15 cellular contexts compared by ENCODE assay signal in the genomic region with DNA sequence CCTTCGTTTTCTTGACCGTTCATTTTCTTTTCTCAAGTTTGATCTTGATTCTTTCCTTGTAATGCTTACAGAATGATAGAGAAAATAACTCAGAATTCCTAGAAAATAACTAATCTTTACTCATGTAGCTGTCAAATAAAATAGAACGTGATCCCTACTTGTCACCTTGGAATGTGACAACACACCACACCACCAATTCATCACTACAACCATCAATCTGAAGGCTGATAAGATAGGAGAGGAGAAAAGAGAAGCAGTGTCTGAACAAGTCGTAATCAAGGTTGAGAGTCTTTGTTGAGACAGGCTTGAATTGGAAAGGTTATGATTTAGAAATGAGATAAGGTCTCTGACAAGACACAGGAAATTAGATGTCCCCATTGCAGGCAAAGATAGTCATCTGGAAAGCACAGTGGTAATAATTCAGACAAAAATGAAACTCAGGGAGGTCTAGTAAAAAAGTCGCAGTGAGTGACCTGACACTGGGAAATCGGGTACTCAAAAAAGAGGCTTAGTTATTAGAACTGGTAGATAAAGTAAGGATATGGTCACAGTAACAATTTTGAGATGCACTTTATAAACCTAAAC.
DNase-seq lines count a peak whose midpoint lies in the region; ATAC-seq, FAIRE-seq and TF ChIP-seq lines count a peak whose summit lies in the region.
"Had no signal": no experiment of that assay in that cellular context is flagged by ENCODE, and none has a peak within 500 bp of the region (broad histone marks: within the 10 kb centered on the region; RNA-seq: fewer than 3 reads in every experiment).

No MANE protein-coding gene starts in this region.

- H3K4me1 ChIP-seq in GM12878 (ENCODE audit: control insufficient read depth, insufficient read depth, low read length) (no peaks in the 10 kb centered on the region), parathyroid adenoma (no peaks in the 10 kb centered on the region), neuronal stem cell (ENCODE audit: control insufficient read depth in 2 of 2, insufficient read depth in 1 of 2, low read depth in 1 of 2, low read length in 2 of 2) (no peaks in the 10 kb centered on the region)

- TF ChIP-seq RAD21 in GM12878 (IDR thresholded peaks at IDR 0.05; ENCODE audit: insufficient read depth, low read depth, low read length): no peak

- CTCF ChIA-PET in GM12878 (lab: Yijun Ruan, JAX): interaction anchor here (1.1 kb wide), 2 partner anchors 9 to 32 kb away, joined by 3 read pairs; no protein-coding TSS in a partner anchor

- H3K14ac ChIP-seq in neuronal stem cell (ENCODE audit: low read length): no peak overlapping the region

- H3K27me3 ChIP-seq in GM12878 (replicated peaks in 1 of 2; ENCODE audit: control insufficient read depth in 2 of 2, insufficient read depth in 2 of 2, low read length in 1 of 2): no peaks in the 10 kb centered on the region
- H3K27me3 ChIP-seq in parathyroid adenoma (ENCODE audit: control insufficient read depth, insufficient read depth, low read length): no peaks in the 10 kb centered on the region
- H3K27me3 ChIP-seq in neuronal stem cell (ENCODE audit: control insufficient read depth in 3 of 3, insufficient read depth in 3 of 3, low read depth in 1 of 3, low read length in 3 of 3): no peaks in the 10 kb centered on the region

- no peak overlapping the region for H2BK15ac ChIP-seq in neuronal stem cell (ENCODE audit: low read length)

- H3K79me2 ChIP-seq in GM12878 (ENCODE audit: control insufficient read depth, insufficient read depth, low read length) (no peaks in the 10 kb centered on the region), parathyroid adenoma (no peaks in the 10 kb centered on the region)

- DNase-seq in GM12878 (ENCODE audit: low read depth, low spot score) (no peak), cerebellum (ENCODE audit: low spot score) (no peak), neuronal stem cell (ENCODE audit: low spot score) (no peak)
- DNase-seq: C1 segment of cervical spinal cord; Calu3; CD4-positive, alpha-beta T cell; DMS 273 treated with DMSO at 0.1 percent for 48 hours; HCEC 1CT; HFFc6 had no signal

- H3K4me3 ChIP-seq in GM12878 (no peak overlapping the region), parathyroid adenoma (ENCODE audit: low read depth, low read length) (no peak overlapping the region), neuronal stem cell (ENCODE audit: low read length in 2 of 2) (no peak overlapping the region)

- H3K4ac ChIP-seq in neuronal stem cell (ENCODE audit: low read length): no peak overlapping the region

- no peak overlapping the region for H2BK120ac ChIP-seq in neuronal stem cell (ENCODE audit: low read depth, low read length)

- no TSS peak for BruUV-seq in GM12878 (replicated peaks; lab: Mats Ljungman, UMichigan)

- H3K9me3 ChIP-seq in GM12878 (replicated peaks; ENCODE audit: control insufficient read depth, insufficient read depth, low read length) (no peaks in the 10 kb centered on the region), parathyroid adenoma (ENCODE audit: control insufficient read depth, low read length) (no peaks in the 10 kb centered on the region), neuronal stem cell (replicated peaks in 1 of 2; ENCODE audit: control insufficient read depth in 2 of 2, insufficient read depth in 1 of 2, low read depth in 1 of 2, low read length in 2 of 2) (no peaks in the 10 kb centered on the region)

- POLR2A ChIA-PET in GM12878 (lab: Charles Lee): interaction anchor here (1.1 to 1.9 kb wide), 2 partner anchors 8 to 10 kb away, joined by 3 to 9 read pairs; no protein-coding TSS in a partner anchor

- no peak for FAIRE-seq in GM12878 (lab: Jason Lieb, UNC)
- FAIRE-seq: A204.1, GM12891 had no signal

- no peaks in the 10 kb centered on the region for H3K79me1 ChIP-seq in neuronal stem cell (ENCODE audit: low read depth, low read length)

- SMC1A ChIA-PET in GM12878 (lab: Charles Lee; ENCODE audit: uncharacterized antibody, unreplicated experiment): interaction anchor here (0.7 to 2.0 kb wide), 6 partner anchors 9 to 60 kb away, joined by 3 to 6 read pairs (median 4); no protein-coding TSS in a partner anchor

- no peak for TF ChIP-seq EP300 in GM12878 (IDR thresholded peaks at IDR 0.05; ENCODE audit: borderline replicate concordance in 1 of 2, control insufficient read depth in 1 of 2, low read depth in 2 of 2, low read length in 2 of 2)

- H3K27ac ChIP-seq in GM12878 (ENCODE audit: control insufficient read depth, insufficient read depth): no peak overlapping the region
- no peak overlapping the region for H3K27ac ChIP-seq in parathyroid adenoma
- no peak overlapping the region for H3K27ac ChIP-seq in neuronal stem cell (replicated peaks; ENCODE audit: low read length)

- H4K20me1 ChIP-seq in GM12878 (ENCODE audit: control insufficient read depth, insufficient read depth): no peaks in the 10 kb centered on the region

- no peak overlapping the region for H4K8ac ChIP-seq in neuronal stem cell (ENCODE audit: low read depth, low read length)

- no peak overlapping the region for H2BK12ac ChIP-seq in neuronal stem cell (ENCODE audit: low read length)

- H2BK5ac ChIP-seq in neuronal stem cell (ENCODE audit: low read length): no peak overlapping the region

- TF ChIP-seq CTCF in GM12878 (IDR thresholded peaks at IDR 0.05 in 2 of 3, conservative IDR thresholded peaks at IDR 0.05 in 1 of 3; ENCODE audit: control insufficient read depth in 2 of 3, extremely low read depth in 1 of 3, insufficient read depth in 1 of 3, low read depth in 3 of 3, low read length in 3 of 3) (no peak), parathyroid adenoma (IDR thresholded peaks at IDR 0.05) (no peak)

- no peak overlapping the region for H2AFZ ChIP-seq in GM12878 (ENCODE audit: control insufficient read depth, low read depth, low read length)
- no peak overlapping the region for H2AFZ ChIP-seq in parathyroid adenoma
- H2AFZ ChIP-seq in neuronal stem cell (ENCODE audit: low read length): no peak overlapping the region

- in situ Hi-C loops in GM12878 (cut with MboI): no loop called here

- H3K36me3 ChIP-seq in GM12878 (ENCODE audit: control insufficient read depth in 2 of 2, insufficient read depth in 2 of 2, low read length in 1 of 2): no peaks in the 10 kb centered on the region
- H3K36me3 ChIP-seq in parathyroid adenoma (ENCODE audit: control insufficient read depth, insufficient read depth, low read length): no peaks in the 10 kb centered on the region
- no peaks in the 10 kb centered on the region for H3K36me3 ChIP-seq in neuronal stem cell (replicated peaks in 1 of 2; ENCODE audit: control insufficient read depth in 2 of 2, insufficient read depth in 2 of 2, low read length in 2 of 2)

- no peak overlapping the region for H3K4me2 ChIP-seq in GM12878 (ENCODE audit: control insufficient read depth, insufficient read depth)
- peak overlapping the region; percentile 43 for H3K4me2 ChIP-seq in parathyroid adenoma (ENCODE audit: low read length)
- no peak overlapping the region for H3K4me2 ChIP-seq in neuronal stem cell (ENCODE audit: insufficient read depth, low read length, poor library complexity, severe bottlenecking)

- H4K91ac ChIP-seq in neuronal stem cell (ENCODE audit: low read depth, low read length, poor library complexity): no peak overlapping the region

- 35% methylated on average over 6 of the region's 6 CpGs for WGBS in GM12878 (ENCODE audit: insufficient coverage, insufficient replicate concordance, low lambda C conversion rate, missing lambda C conversion rate)
- WGBS in neuronal stem cell (ENCODE audit: extremely low coverage in 2 of 2, insufficient read length in 2 of 2, insufficient replicate concordance in 1 of 2), 2 donors: no CpG with 5 or more reads among the region's 6 CpGs

- TF ChIP-seq POLR2A in GM12878 (IDR thresholded peaks at IDR 0.05; ENCODE audit: low read depth, low read length): no peak

- intact Hi-C loops in GM12878 (cut with micrococcal nuclease; ENCODE audit: unreplicated experiment): no loop called here

- ATAC-seq in GM18907 (IDR thresholded peaks at IDR 0.05; ENCODE audit: unreplicated experiment) (peak; percentile 62), HG03457 (IDR thresholded peaks at IDR 0.05; ENCODE audit: unreplicated experiment) (peak; percentile 56), GM12878 (peak; percentile 73), GM18909 (IDR thresholded peaks at IDR 0.05; ENCODE audit: poor library complexity, unreplicated experiment) (no peak)

- no peak overlapping the region for H2AK5ac ChIP-seq in neuronal stem cell (ENCODE audit: low read depth, low read length)

- RAD21 ChIA-PET in GM12878 (lab: Charles Lee; ENCODE audit: unreplicated experiment): interaction anchor here (0.8 kb wide), 1 partner anchor 11 kb away, joined by 3 read pairs; no protein-coding TSS in a partner anchor

- no peak overlapping the region for H3K23ac ChIP-seq in neuronal stem cell (ENCODE audit: low read depth, low read length, poor library complexity)

- H3K18ac ChIP-seq in neuronal stem cell (ENCODE audit: low read length): no peak overlapping the region

- no peak overlapping the region for H3K9ac ChIP-seq in GM12878 (ENCODE audit: control insufficient read depth, insufficient read depth, low read length)
- H3K9ac ChIP-seq in parathyroid adenoma: no peak overlapping the region
- no peak overlapping the region for H3K9ac ChIP-seq in neuronal stem cell (ENCODE audit: low read depth, low read length, poor library complexity)

TF ChIP-seq in GM12878, 131 proteins besides CTCF, POLR2A, EP300 and RAD21:
- no peak for TF ChIP-seq NFIC (IDR thresholded peaks at IDR 0.05; ENCODE audit: low read depth, low read length)
- peak; percentile 22; the same call in 1 of the 2 replicates for TF ChIP-seq MTA2 (IDR thresholded peaks at IDR 0.05; ENCODE audit: low read depth)
- TF ChIP-seq SUZ12 (IDR thresholded peaks at IDR 0.05; ENCODE audit: unreplicated experiment): no peak
- TF ChIP-seq, protein P1, sequence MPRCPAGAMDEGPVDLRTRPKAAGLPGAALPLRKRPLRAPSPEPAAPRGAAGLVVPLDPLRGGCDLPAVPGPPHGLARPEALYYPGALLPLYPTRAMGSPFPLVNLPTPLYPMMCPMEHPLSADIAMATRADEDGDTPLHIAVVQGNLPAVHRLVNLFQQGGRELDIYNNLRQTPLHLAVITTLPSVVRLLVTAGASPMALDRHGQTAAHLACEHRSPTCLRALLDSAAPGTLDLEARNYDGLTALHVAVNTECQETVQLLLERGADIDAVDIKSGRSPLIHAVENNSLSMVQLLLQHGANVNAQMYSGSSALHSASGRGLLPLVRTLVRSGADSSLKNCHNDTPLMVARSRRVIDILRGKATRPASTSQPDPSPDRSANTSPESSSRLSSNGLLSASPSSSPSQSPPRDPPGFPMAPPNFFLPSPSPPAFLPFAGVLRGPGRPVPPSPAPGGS (IDR thresholded peaks at IDR 0.05; ENCODE audit: borderline replicate concordance, insufficient read depth, low read depth, low read length, poor library complexity, severe bottlenecking): no peak
- TF ChIP-seq YY1 (IDR thresholded peaks at IDR 0.05; ENCODE audit: low read depth, low read length): no peak
